In the genomic region with DNA sequence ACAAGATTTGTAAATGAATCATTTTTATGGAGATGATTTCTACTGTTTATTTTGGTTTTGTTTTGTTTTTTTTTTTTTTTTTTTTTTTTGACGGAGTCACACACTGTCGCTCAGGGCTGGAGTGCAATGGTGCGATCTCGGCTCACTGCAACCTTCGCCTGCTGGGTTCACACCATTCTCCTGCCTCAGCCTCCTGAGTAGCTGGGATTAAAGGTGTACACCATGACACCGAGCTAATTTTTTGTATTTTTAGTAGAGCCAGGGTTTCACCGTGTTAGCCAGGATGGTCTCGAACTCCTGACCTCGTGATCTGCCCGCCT, we compare ENCODE assay signal across 10 cellular contexts. TPM values are rescaled to one million over a fixed set of nuclear protein-coding genes. Genes with fewer than 3 reads are reported as not detected.
A peak's percentile ranks its signal among the peaks of the same experiment; 100 is the strongest.
DNase-seq lines count a peak whose midpoint lies in the region; TF ChIP-seq lines count a peak whose summit lies in the region.
"Not testable (repeated sequence)": the region's sequence is repeated elsewhere in the genome, so short reads cannot be mapped to it uniquely, and the experiment has no call there.
"Had no signal": no experiment of that assay in that cellular context is flagged by ENCODE, and none has a peak within 500 bp of the region (broad histone marks: within the 10 kb centered on the region; RNA-seq: fewer than 3 reads in every experiment).

No MANE protein-coding gene starts in this region.

- not testable (repeated sequence) for H4K20me1 ChIP-seq in OCI-LY1 (ENCODE audit: insufficient read depth, low read length)

- H3K4me1 ChIP-seq in OCI-LY1 (ENCODE audit: insufficient read depth, low read length, severe bottlenecking) (peaks cover 19% of the 10 kb centered on the region), vagina (peaks cover 17% of the 10 kb centered on the region)
- not testable (repeated sequence) for H3K4me1 ChIP-seq in mucosa of stomach (ENCODE audit: control insufficient read depth, insufficient read depth, low read length)

- H3K9ac ChIP-seq in OCI-LY1 (ENCODE audit: low read length) (peak overlapping the region; percentile 38; the same call in 1 of the 2 replicates), mucosa of stomach (ENCODE audit: low read length) (peak overlapping the region; percentile 5)

- not testable (repeated sequence) for H3K79me2 ChIP-seq in OCI-LY1 (ENCODE audit: insufficient read depth, low read length)

- peaks cover 31% of the 10 kb centered on the region for H3K4me1 Mint-ChIP-seq in activated T-cell treated with anti-CD3 and anti-CD28 coated beads, Interleukin-2, amount 50 U/mL, for 24 hours (ENCODE audit: low read depth)
- H3K4me1 Mint-ChIP-seq in chondrocyte (ENCODE audit: low read depth): peaks cover 15% of the 10 kb centered on the region
- H3K4me1 Mint-ChIP-seq in glutamatergic neuron (ENCODE audit: low read depth, unreplicated experiment): not testable (repeated sequence)

- not testable (repeated sequence) for H3K27me3 ChIP-seq in OCI-LY1 (ENCODE audit: insufficient read depth, low read length); mucosa of stomach (ENCODE audit: control insufficient read depth, insufficient read depth, low read length); vagina

- H3K9me2 ChIP-seq in OCI-LY1 (ENCODE audit: low read depth, low read length): not testable (repeated sequence)

- not testable (repeated sequence) for DNase-seq in GM12865 (ENCODE audit: low read depth); activated T-cell treated with anti-CD3 and anti-CD28 coated beads, Interleukin-2, amount 50 U/mL, for 24 hours; chondrocyte (ENCODE audit: low spot score); glutamatergic neuron; skeletal muscle cell (ENCODE audit: low read depth); vagina (ENCODE audit: extremely low spot score in 2 of 2)

- not testable (repeated sequence) for H3K36me3 ChIP-seq in OCI-LY1 (ENCODE audit: insufficient read depth, low read length); mucosa of stomach (ENCODE audit: control insufficient read depth, insufficient read depth, low read length); vagina

- H3F3A ChIP-seq in OCI-LY1 (ENCODE audit: insufficient read depth, low read length): not testable (repeated sequence)

- not testable (repeated sequence) for TF ChIP-seq CTCF in GM12865 (IDR thresholded peaks at IDR 0.05; ENCODE audit: insufficient read depth, low read depth, low read length, missing control alignments); OCI-LY1 (IDR thresholded peaks at IDR 0.05; ENCODE audit: low read length); chondrocyte (IDR thresholded peaks at IDR 0.05); glutamatergic neuron (IDR thresholded peaks at IDR 0.05; ENCODE audit: partially characterized antibody, unreplicated experiment); vagina (IDR thresholded peaks at IDR 0.05)

- intact Hi-C loops in vagina (cut with DNase I): not testable (repeated sequence)

- H3K9me3 ChIP-seq in OCI-LY1 (ENCODE audit: low read length); mucosa of stomach (ENCODE audit: control insufficient read depth, low read length); vagina: not testable (repeated sequence)

- not testable (repeated sequence) for H3K27me3 Mint-ChIP-seq in activated T-cell treated with anti-CD3 and anti-CD28 coated beads, Interleukin-2, amount 50 U/mL, for 24 hours; chondrocyte (ENCODE audit: low read depth); glutamatergic neuron (ENCODE audit: unreplicated experiment)

- H3K4me3 ChIP-seq in GM12865 (ENCODE audit: low read depth, low read length): peak overlapping the region; percentile 87
- peak overlapping the region; percentile 74 for H3K4me3 ChIP-seq in OCI-LY1 (ENCODE audit: low read depth, low read length, poor library complexity, severe bottlenecking)
- H3K4me3 ChIP-seq in mucosa of stomach (ENCODE audit: low read length): not testable (repeated sequence)
- H3K4me3 ChIP-seq in skeletal muscle cell (ENCODE audit: low read depth, low read length): peak overlapping the region; percentile 68
- peak overlapping the region; percentile 57 to 81 for H3K4me3 ChIP-seq in vagina

- not testable (repeated sequence) for TF ChIP-seq POLR2A in vagina (IDR thresholded peaks at IDR 0.05)

- H3K4me3 Mint-ChIP-seq in activated T-cell treated with anti-CD3 and anti-CD28 coated beads, Interleukin-2, amount 50 U/mL, for 24 hours: peak overlapping the region; percentile 79
- H3K4me3 Mint-ChIP-seq in chondrocyte (ENCODE audit: unreplicated experiment) (peak overlapping the region; percentile 79), glutamatergic neuron (ENCODE audit: unreplicated experiment) (peak overlapping the region; percentile 87)

- H2AFZ ChIP-seq in OCI-LY1 (ENCODE audit: low read length): 0 out of 2 replicates have a peak overlapping the region, but pooled peaks have one; percentile 68

- H3K36me3 Mint-ChIP-seq in activated T-cell treated with anti-CD3 and anti-CD28 coated beads, Interleukin-2, amount 50 U/mL, for 24 hours (ENCODE audit: low read depth); chondrocyte (ENCODE audit: low read depth); glutamatergic neuron (ENCODE audit: unreplicated experiment): not testable (repeated sequence)

- not testable (repeated sequence) for H3K9me3 Mint-ChIP-seq in activated T-cell treated with anti-CD3 and anti-CD28 coated beads, Interleukin-2, amount 50 U/mL, for 24 hours; chondrocyte (ENCODE audit: low read depth); glutamatergic neuron (ENCODE audit: unreplicated experiment)

- H3K27ac ChIP-seq in OCI-LY1 (ENCODE audit: low read depth, low read length, poor library complexity, severe bottlenecking) (peak overlapping the region; percentile 36), vagina (peak overlapping the region; percentile 62)

- peak overlapping the region; percentile 83 for H3K4me2 ChIP-seq in OCI-LY1 (ENCODE audit: low read length)

- H3K27ac Mint-ChIP-seq in activated T-cell treated with anti-CD3 and anti-CD28 coated beads, Interleukin-2, amount 50 U/mL, for 24 hours: peak overlapping the region; percentile 89
- H3K27ac Mint-ChIP-seq in chondrocyte (ENCODE audit: unreplicated experiment) (peak overlapping the region; percentile 70), glutamatergic neuron (ENCODE audit: unreplicated experiment) (peak overlapping the region; percentile 93)

RNA-seq across cellular contexts. Expression of a gene that starts 40.9 kb away (rescaled TPM):
- 45.4 to 46.9 TPM (median 46.5 TPM) in 3 replicates for total RNA-seq in chondrocyte
- 29.1 TPM for total RNA-seq in glutamatergic neuron (ENCODE audit: unreplicated experiment)
- total RNA-seq in vagina: 27.7 TPM

RNA-seq across cellular contexts. Expression of a gene that starts 58.2 kb away (rescaled TPM):
- total RNA-seq in chondrocyte: not detected in 3 replicates
- total RNA-seq in glutamatergic neuron (ENCODE audit: unreplicated experiment): not detected
- total RNA-seq in vagina: not detected
- total RNA-seq: bronchial epithelial cell, mucosa of gallbladder had no signal
